8 cellular contexts compared by ENCODE assay signal in the genomic region with DNA sequence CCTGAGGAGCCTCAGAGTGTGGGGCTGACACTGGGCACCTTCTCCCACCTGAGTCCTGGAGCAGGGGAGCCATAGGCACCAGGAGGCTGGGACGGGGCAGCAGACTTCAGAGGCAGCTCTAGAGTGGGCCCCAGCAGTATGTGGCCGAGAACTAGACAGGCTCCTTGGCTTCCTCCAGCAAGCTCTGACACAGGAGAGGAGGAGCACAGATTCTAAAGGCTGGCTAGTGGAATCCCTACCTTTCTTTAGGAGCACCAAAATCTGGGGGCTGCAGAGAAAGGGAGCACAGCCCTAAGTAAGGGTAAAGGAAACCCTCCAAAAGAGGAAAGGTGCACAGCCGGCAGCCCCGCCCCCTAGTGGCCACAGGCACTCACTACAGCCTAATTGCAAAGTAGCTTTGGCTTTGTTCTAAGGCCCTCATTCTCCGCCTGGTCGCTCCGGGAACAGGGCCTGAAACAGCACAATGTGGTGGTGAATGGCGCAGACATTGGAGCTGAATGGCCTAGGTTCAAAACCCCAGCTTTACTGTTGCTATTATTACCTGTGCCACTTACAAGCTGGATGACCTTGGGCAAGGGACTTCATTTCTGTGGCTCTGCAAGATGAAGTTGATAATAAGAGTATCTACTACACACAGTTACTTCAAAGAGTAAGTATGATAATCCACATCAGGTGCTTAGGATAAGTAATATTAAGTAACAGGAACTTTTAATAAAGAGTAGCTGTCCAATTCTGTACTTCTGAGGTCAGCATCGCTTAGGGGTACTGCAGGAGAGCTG. TPM values are rescaled to one million over a fixed set of nuclear protein-coding genes. Genes with fewer than 3 reads are reported as not detected.
DNase-seq lines count a peak whose midpoint lies in the region; ATAC-seq and TF ChIP-seq lines count a peak whose summit lies in the region.

No MANE protein-coding gene starts in this region.

- H3K27me3 ChIP-seq in BJ (ENCODE audit: control insufficient read depth, insufficient read depth, low read length) = no peaks in the 10 kb centered on the region

- H3K4me3 Mint-ChIP-seq in naive B cell = no peak overlapping the region
- no peak overlapping the region for H3K4me3 Mint-ChIP-seq in stimulated activated effector memory CD8-positive, alpha-beta T cell treated with anti-CD3 and anti-CD28 coated beads, Interleukin-12 subunit alpha, Interleukin-12 subunit beta, amount 100 ng/mL, for 72 hours

- H2AFZ ChIP-seq in OCI-LY7 (ENCODE audit: low read length) = no peak overlapping the region

- no TSS peak for BruUV-seq in OCI-LY7 (replicated peaks; lab: Mats Ljungman, UMichigan)

- no peaks in the 10 kb centered on the region for H3K9me2 ChIP-seq in OCI-LY7 (ENCODE audit: insufficient read depth, low read length)

- ATAC-seq in esophagus mucosa = peak; percentile 66
- peak; percentile 56 to 67 for ATAC-seq in naive B cell (ENCODE audit: low read depth in 2 of 2)
- ATAC-seq in stimulated activated effector memory CD8-positive, alpha-beta T cell treated with anti-CD3 and anti-CD28 coated beads, Interleukin-12 subunit alpha, Interleukin-12 subunit beta, amount 100 ng/mL, for 72 hours = peak; percentile 68
- ATAC-seq in HG02884 (IDR thresholded peaks at IDR 0.05; ENCODE audit: unreplicated experiment) = no peak

- H3K27me3 Mint-ChIP-seq in naive B cell = no peaks in the 10 kb centered on the region

- peak; percentile 97 for TF ChIP-seq CTCF in BJ (IDR thresholded peaks at IDR 0.05; ENCODE audit: insufficient read depth, low read depth, low read length)
- peak; percentile 98 for TF ChIP-seq CTCF in HFF-Myc (IDR thresholded peaks at IDR 0.05; ENCODE audit: low read depth, low read length, missing control alignments)
- peak; percentile 94 for TF ChIP-seq CTCF in OCI-LY7 (conservative IDR thresholded peaks at IDR 0.05; ENCODE audit: low read length)

- H3K4me3 ChIP-seq in BJ (ENCODE audit: low read depth, low read length) = no peak overlapping the region
- no peak overlapping the region for H3K4me3 ChIP-seq in HFF-Myc (replicated peaks; ENCODE audit: low read depth, low read length)
- H3K4me3 ChIP-seq in OCI-LY7 (ENCODE audit: low read depth, low read length, poor library complexity, severe bottlenecking) = no peak overlapping the region

- H3K9me3 ChIP-seq in OCI-LY7 (ENCODE audit: low read length) = no peaks in the 10 kb centered on the region

- H3K79me2 ChIP-seq in OCI-LY7 (ENCODE audit: insufficient read depth, low read depth, low read length) = no peaks in the 10 kb centered on the region

- peak overlapping the region in 1 of 6 donors; percentile 81 for H3K27ac Mint-ChIP-seq in naive B cell
- no peak overlapping the region for H3K27ac Mint-ChIP-seq in stimulated activated effector memory CD8-positive, alpha-beta T cell treated with anti-CD3 and anti-CD28 coated beads, Interleukin-12 subunit alpha, Interleukin-12 subunit beta, amount 100 ng/mL, for 72 hours

- DNase-seq in BJ (ENCODE audit: low read depth) (no peak), HFF-Myc (ENCODE audit: extremely low read depth, low read depth) (no peak), OCI-LY7 (ENCODE audit: low spot score) (peak; percentile 59), activated T-cell treated with anti-CD3 and anti-CD28 coated beads for 1 hour (ENCODE audit: low read depth) (peak; percentile 62), naive B cell (peak; percentile 38)
- peak; percentile 61 to 76 for DNase-seq in stimulated activated effector memory CD8-positive, alpha-beta T cell treated with anti-CD3 and anti-CD28 coated beads, Interleukin-12 subunit alpha, Interleukin-12 subunit beta, amount 100 ng/mL, for 72 hours (ENCODE audit: low spot score in 2 of 2)

- H4K20me1 ChIP-seq in OCI-LY7 (ENCODE audit: insufficient read depth, low read length) = peaks cover 5% of the 10 kb centered on the region; the same call in 1 of the 2 replicates

- H3K27ac ChIP-seq in OCI-LY7 (ENCODE audit: low read depth, low read length, poor library complexity, severe bottlenecking) = no peak overlapping the region

- H3K36me3 ChIP-seq in BJ (ENCODE audit: control insufficient read depth, insufficient read depth, low read length) (no peaks in the 10 kb centered on the region), OCI-LY7 (ENCODE audit: insufficient read depth, low read length) (peaks cover 13% of the 10 kb centered on the region; the same call in 1 of the 2 replicates)

- H3K4me2 ChIP-seq in OCI-LY7 (ENCODE audit: low read length) = no peak overlapping the region

- H3K4me1 ChIP-seq in OCI-LY7 (ENCODE audit: insufficient read depth, low read length, poor library complexity, severe bottlenecking) = no peaks in the 10 kb centered on the region

- intact Hi-C loops in OCI-LY7 (cut with micrococcal nuclease; ENCODE audit: unreplicated experiment) = loop anchor here (2.0 kb wide), 1 partner anchor 599 kb away; no protein-coding TSS in a partner anchor

- no peaks in the 10 kb centered on the region for H3K36me3 Mint-ChIP-seq in naive B cell
- peaks cover 29% of the 10 kb centered on the region for H3K36me3 Mint-ChIP-seq in stimulated activated effector memory CD8-positive, alpha-beta T cell treated with anti-CD3 and anti-CD28 coated beads, Interleukin-12 subunit alpha, Interleukin-12 subunit beta, amount 100 ng/mL, for 72 hours

- H3K4me1 Mint-ChIP-seq in naive B cell = no peaks in the 10 kb centered on the region
- peaks cover 7% of the 10 kb centered on the region for H3K4me1 Mint-ChIP-seq in stimulated activated effector memory CD8-positive, alpha-beta T cell treated with anti-CD3 and anti-CD28 coated beads, Interleukin-12 subunit alpha, Interleukin-12 subunit beta, amount 100 ng/mL, for 72 hours

- POLR2A ChIA-PET in BJ (lab: Charles Lee) (no interaction called here), OCI-LY7 (lab: Charles Lee) (interaction anchor here (0.6 kb wide), 1 partner anchor 23 kb away, joined by 3 read pairs; no protein-coding TSS in a partner anchor)

- no peaks in the 10 kb centered on the region for H3K9me3 Mint-ChIP-seq in naive B cell
- H3K9me3 Mint-ChIP-seq in stimulated activated effector memory CD8-positive, alpha-beta T cell treated with anti-CD3 and anti-CD28 coated beads, Interleukin-12 subunit alpha, Interleukin-12 subunit beta, amount 100 ng/mL, for 72 hours = no peaks in the 10 kb centered on the region

- CTCF ChIA-PET in BJ (lab: Yijun Ruan, JAX) (interaction anchor here (0.6 to 4.2 kb wide), 60 partner anchors 8 to 658 kb away, joined by 3 to 46 read pairs (median 4); partner anchors contain the start of genes C1orf50, CCDC30, FOXJ3 and GUCA2A), OCI-LY7 (lab: Charles Lee; ENCODE audit: unreplicated experiment) (interaction anchor here (0.6 kb wide), 2 partner anchors 203 to 1684 kb away, joined by 3 to 4 read pairs; no protein-coding TSS in a partner anchor)

RNA-seq across cellular contexts. Expression of gene GUCA2A, which starts 8.8 kb away (rescaled TPM):
- polyA plus RNA-seq in BJ (2011; rRNA removed) (not detected in 2 replicates), naive B cell (ENCODE audit: low read depth in 6 of 6) (not detected)
- polyA minus RNA-seq in BJ (2011; rRNA and poly(A)+ RNA removed) = not detected in 2 replicates
- total RNA-seq in OCI-LY7 (2014; rRNA removed; shearing (Covaris generic)) = not detected in 2 replicates
- total RNA-seq in OCI-LY7 (2022) (not detected in 2 replicates), esophagus mucosa (not detected)

RNA-seq across cellular contexts. Expression of gene GUCA2B, which starts 20.1 kb away (rescaled TPM):
- polyA plus RNA-seq in BJ (2011; rRNA removed) (not detected in 2 replicates), naive B cell (ENCODE audit: low read depth in 6 of 6) (not detected)
- not detected in 2 replicates for polyA minus RNA-seq in BJ (2011; rRNA and poly(A)+ RNA removed)
- not detected in 2 replicates for total RNA-seq in OCI-LY7 (2014; rRNA removed; shearing (Covaris generic))
- total RNA-seq in OCI-LY7 (2022) (not detected in 2 replicates), esophagus mucosa (not detected)

Comparison
In these comparisons a context has a peak if more than half of its experiments do, and no peak if none do; other contexts are left out.
1. DNase-seq: peak in OCI-LY7 (single experiment), activated T-cell treated with anti-CD3 and anti-CD28 coated beads for 1 hour (single experiment), naive B cell (single experiment) and stimulated activated effector memory CD8-positive, alpha-beta T cell treated with anti-CD3 and anti-CD28 coated beads, Interleukin-12 subunit alpha, Interleukin-12 subunit beta, amount 100 ng/mL, for 72 hours (2 of 2); none in BJ (single experiment) and HFF-Myc (single experiment).
2. Peak in every context shown above with its lines, with median percentiles within 50 percentile points of each other: CTCF ChIP-seq.